21 cellular contexts compared by ENCODE assay signal in genomic region chr6:148769304-148769968, GRCh38. TPM values are rescaled to one million over a fixed set of nuclear protein-coding genes. Genes with fewer than 3 reads are reported as not detected.
A peak's percentile ranks its signal among the peaks of the same experiment; 100 is the strongest.
DNase-seq lines count a peak whose midpoint lies in the region; ATAC-seq, FAIRE-seq and TF ChIP-seq lines count a peak whose summit lies in the region.
"Had no signal": no experiment of that assay in that cellular context is flagged by ENCODE, and none has a peak within 500 bp of the region (broad histone marks: within the 10 kb centered on the region; RNA-seq: fewer than 3 reads in every experiment).

No MANE protein-coding gene starts in this region.

- WGBS in K562 (ENCODE audit: insufficient coverage, low coverage, missing lambda C conversion rate), result 2% methylated on average over 4 of the region's 4 CpGs
- WGBS in mesendoderm (ENCODE audit: extremely low coverage, insufficient coverage, low lambda C conversion rate), result no CpG with 5 or more reads among the region's 4 CpGs

- no peak overlapping the region for H3K23ac ChIP-seq in mesendoderm (ENCODE audit: low read length)

- no peak overlapping the region for H2BK5ac ChIP-seq in mesendoderm (ENCODE audit: low read length)

- ATAC-seq in K562, result no peak
- ATAC-seq in HG02885 (IDR thresholded peaks at IDR 0.05; ENCODE audit: poor library complexity, unreplicated experiment), result no peak
- ATAC-seq: SK-N-SH treated with all-trans-retinoic acid at 6 μM for 48 hours had no signal

- CTCF ChIA-PET in K562 (lab: Yijun Ruan, JAX; ENCODE audit: low intra/inter-chr PET ratio) (no interaction called here), PC-9 (lab: Charles Lee) (no interaction called here)

- H4K8ac ChIP-seq in mesendoderm (ENCODE audit: low read depth, low read length), result no peak overlapping the region

- H3K4me1 ChIP-seq in Loucy (ENCODE audit: insufficient read depth, low read length, poor library complexity, severe bottlenecking) (peaks cover 69% of the 10 kb centered on the region), K562 (replicated peaks in 1 of 2; ENCODE audit: control insufficient read depth in 2 of 2, insufficient read depth in 2 of 2, low read length in 2 of 2) (no peaks in the 10 kb centered on the region), mesendoderm (ENCODE audit: control insufficient read depth, low read depth, low read length) (no peaks in the 10 kb centered on the region), PC-9 (replicated peaks; ENCODE audit: insufficient read depth) (peaks cover 6% of the 10 kb centered on the region; the same call in 1 of the 2 replicates), breast epithelium (no peaks in the 10 kb centered on the region)

- no peak for TF ChIP-seq RAD21 in K562 (CRISPR knock-in tag; conservative IDR thresholded peaks at IDR 0.05 in 1 of 2, IDR thresholded peaks at IDR 0.05 in 1 of 2)

- H3K9me2 ChIP-seq in Loucy (replicated peaks; ENCODE audit: low read depth, low read length) (no peaks in the 10 kb centered on the region), PC-9 (ENCODE audit: insufficient read depth) (no peaks in the 10 kb centered on the region)

- H3K79me1 ChIP-seq in mesendoderm (ENCODE audit: low read length), result peaks cover 11% of the 10 kb centered on the region

- in situ Hi-C loops in K562 (cut with MboI), result no loop called here

- no peak overlapping the region for H3K9ac ChIP-seq in Loucy (ENCODE audit: low read depth, low read length, poor library complexity, severe bottlenecking)
- H3K9ac ChIP-seq in K562 (ENCODE audit: insufficient read depth in 1 of 2, low read depth in 2 of 2, low read length in 2 of 2), result no peak overlapping the region
- H3K9ac ChIP-seq in mesendoderm (ENCODE audit: low read length), result no peak overlapping the region

- no peak overlapping the region for H3K56ac ChIP-seq in mesendoderm (ENCODE audit: low read length)

- no peak overlapping the region for H2AK5ac ChIP-seq in mesendoderm (ENCODE audit: low read length)

- H3K79me2 ChIP-seq in Loucy (ENCODE audit: insufficient read depth, low read length), result peaks cover 40% of the 10 kb centered on the region
- H3K79me2 ChIP-seq in K562 (ENCODE audit: control insufficient read depth, insufficient read depth, low read length), result no peaks in the 10 kb centered on the region
- H3K79me2 ChIP-seq in mesendoderm (ENCODE audit: control insufficient read depth, insufficient read depth, low read length), result peaks cover 43% of the 10 kb centered on the region
- no peaks in the 10 kb centered on the region for H3K79me2 ChIP-seq in PC-9 (ENCODE audit: low read depth)

- POLR2A ChIA-PET in K562 (lab: Yijun Ruan, JAX) (no interaction called here), PC-9 (lab: Charles Lee; ENCODE audit: unreplicated experiment) (no interaction called here)

- no peaks in the 10 kb centered on the region for H3K9me3 ChIP-seq in Loucy (ENCODE audit: insufficient read depth, low read depth, low read length)
- no peaks in the 10 kb centered on the region for H3K9me3 ChIP-seq in K562 (replicated peaks; ENCODE audit: control insufficient read depth, insufficient read depth, low read depth, low read length)
- H3K9me3 ChIP-seq in PC-9 (ENCODE audit: insufficient read depth, low read depth), result no peaks in the 10 kb centered on the region
- H3K9me3 ChIP-seq in breast epithelium, result no peaks in the 10 kb centered on the region

- no peak overlapping the region for H3K4ac ChIP-seq in mesendoderm (ENCODE audit: low read depth, low read length)

- H2BK120ac ChIP-seq in mesendoderm (ENCODE audit: low read depth, low read length), result no peak overlapping the region

- H3K9me1 ChIP-seq in K562 (ENCODE audit: control insufficient read depth, insufficient read depth, low read length), result no peaks in the 10 kb centered on the region

- no peaks in the 10 kb centered on the region for H3K27me3 ChIP-seq in Loucy (ENCODE audit: insufficient read depth, low read length, poor library complexity, severe bottlenecking)
- peaks cover 4 to 11% of the 10 kb centered on the region in 2 experiments; a peak in 1 of 5 replicates for H3K27me3 ChIP-seq in K562 (ENCODE audit: control insufficient read depth in 2 of 2, insufficient read depth in 2 of 2, low read length in 2 of 2)
- H3K27me3 ChIP-seq in mesendoderm (ENCODE audit: insufficient read depth, low read length, poor library complexity), result no peaks in the 10 kb centered on the region
- no peaks in the 10 kb centered on the region for H3K27me3 ChIP-seq in PC-9 (ENCODE audit: insufficient read depth, low read depth)
- no peaks in the 10 kb centered on the region for H3K27me3 ChIP-seq in breast epithelium

- peak; percentile 32 for FAIRE-seq in K562 (lab: Jason Lieb, UNC)
- FAIRE-seq: GM12892, GM18507 had no signal

- intact Hi-C loops in K562 (cut with micrococcal nuclease), result no loop called here
- intact Hi-C loops in PC-9 (cut with micrococcal nuclease; ENCODE audit: unreplicated experiment), result no loop called here
- intact Hi-C loops in breast epithelium (cut with DNase I; ENCODE audit: low total_unique reads), result loop anchor here (10.0 kb wide), 1 partner anchor 295 kb away; no protein-coding TSS in a partner anchor

- no peak overlapping the region for H4K5ac ChIP-seq in mesendoderm (ENCODE audit: low read length)

- TF ChIP-seq CTCF in Loucy (conservative IDR thresholded peaks at IDR 0.05; ENCODE audit: low read length) (no peak), K562 (IDR thresholded peaks at IDR 0.05 in 2 of 3, conservative IDR thresholded peaks at IDR 0.05 in 1 of 3; ENCODE audit: insufficient read depth in 2 of 3, low read depth in 1 of 3, low read length in 3 of 3) (no peak), PC-9 (conservative IDR thresholded peaks at IDR 0.05) (no peak), breast epithelium (IDR thresholded peaks at IDR 0.05) (no peak)

- H3K36me3 ChIP-seq in Loucy (ENCODE audit: insufficient read depth, low read length) (no peaks in the 10 kb centered on the region), K562 (ENCODE audit: control insufficient read depth, insufficient read depth, low read length) (no peaks in the 10 kb centered on the region), mesendoderm (ENCODE audit: control insufficient read depth, insufficient read depth, low read length) (no peaks in the 10 kb centered on the region), PC-9 (ENCODE audit: low read depth) (no peaks in the 10 kb centered on the region), breast epithelium (no peaks in the 10 kb centered on the region)

- BruUV-seq in K562 (replicated peaks; lab: Mats Ljungman, UMichigan), result no TSS peak
- no TSS peak for BruUV-seq in PC-9 (replicated peaks; lab: Mats Ljungman, UMichigan)

- TF ChIP-seq POLR2A in K562 (conservative IDR thresholded peaks at IDR 0.05), result no peak
- TF ChIP-seq POLR2A in breast epithelium (IDR thresholded peaks at IDR 0.05), result no peak

- no peak overlapping the region for H3K18ac ChIP-seq in mesendoderm (ENCODE audit: low read length)

- no peak overlapping the region for H2AFZ ChIP-seq in Loucy (ENCODE audit: low read length)
- H2AFZ ChIP-seq in K562 (ENCODE audit: low read depth, low read length), result no peak overlapping the region
- no peak overlapping the region for H2AFZ ChIP-seq in PC-9

- no peak overlapping the region for H2BK15ac ChIP-seq in mesendoderm (replicated peaks; ENCODE audit: low read depth)

- DNase-seq in COLO829 (ENCODE audit: low spot score) (peak; percentile 54), K562 (ENCODE audit: extremely low read depth in 1 of 4, low spot score in 3 of 4) (no peak), mesendoderm (peak; percentile 60), PC-9 (no peak), breast epithelium (ENCODE audit: low spot score in 2 of 2) (no peak)
- DNase-seq in stimulated activated CD4-positive, alpha-beta T cell treated with anti-CD3 and anti-CD28 coated beads, Interleukin-15, amount 100 ng/mL, for 24 hours, result no peak
- DNase-seq: AML-193; Calu3; CD4-positive, CD25-positive, alpha-beta regulatory T cell; H9; NCI-H1105 treated with DMSO at 0.1 percent for 48 hours; NCI-H1694; NCI-H510A; NCI-H774; SHP77; T-helper 1 cell had no signal

- TF ChIP-seq EP300 in K562 (IDR thresholded peaks at IDR 0.05; ENCODE audit: low read length), result no peak

- H3K27ac ChIP-seq in K562 (ENCODE audit: extremely low read depth, low read depth, low read length) (no peak overlapping the region), mesendoderm (ENCODE audit: low read depth, low read length) (no peak overlapping the region), PC-9 (no peak overlapping the region), breast epithelium (no peak overlapping the region)

- H3K4me2 ChIP-seq in Loucy (ENCODE audit: low read depth, low read length, poor library complexity, severe bottlenecking) (peak overlapping the region; percentile 70), K562 (ENCODE audit: insufficient read depth, low read length) (no peak overlapping the region), mesendoderm (ENCODE audit: low read length) (no peak overlapping the region), PC-9 (no peak overlapping the region)

- H3K4me3 ChIP-seq in Loucy (ENCODE audit: low read length, poor library complexity, severe bottlenecking) (peak overlapping the region; percentile 48), K562 (no peak overlapping the region), mesendoderm (ENCODE audit: low read length) (no peak overlapping the region), PC-9 (no peak overlapping the region), breast epithelium (no peak overlapping the region)

- 0 out of 2 replicates have a peak, but pooled peaks cover 7% of the 10 kb centered on the region for H3F3A ChIP-seq in Loucy (ENCODE audit: low read depth)
- no peaks in the 10 kb centered on the region for H3F3A ChIP-seq in PC-9 (ENCODE audit: insufficient read depth, low read depth)

- no peaks in the 10 kb centered on the region for H4K20me1 ChIP-seq in Loucy (ENCODE audit: insufficient read depth, low read length, poor library complexity, severe bottlenecking)
- H4K20me1 ChIP-seq in K562 (replicated peaks; ENCODE audit: control insufficient read depth, insufficient read depth, low read length), result no peaks in the 10 kb centered on the region
- no peaks in the 10 kb centered on the region for H4K20me1 ChIP-seq in PC-9 (ENCODE audit: insufficient read depth)

RNA-seq across cellular contexts. Expression of gene UST, which starts 22.6 kb away (rescaled TPM):
- not detected in 2 replicates for total RNA-seq in K562 (2011; cell fraction: chromatin; rRNA removed; ENCODE audit: low replicate concordance)
- total RNA-seq in K562 (2011; cell fraction: nucleolus; rRNA removed), result 0.33 TPM in 1 of 2 replicates, not detected in the other
- not detected in 2 replicates for total RNA-seq in K562 (2011; cell fraction: nucleoplasm; rRNA removed)
- total RNA-seq in K562 (2014; rRNA removed) (not detected in 2 replicates), K562 (2014; rRNA removed; fragmentation: Illumina TruSeq; extraction: Trizol) (not detected in 2 replicates), K562 (2015; rRNA removed; fragmentation: Illumina TruSeq; extraction: Trizol) (not detected in 2 replicates), K562 (2021) (0.04 TPM in 1 of 2 replicates, not detected in the other), PC-9 (2021) (3.9 and 4.2 TPM in 2 replicates), breast epithelium (10 to 100 TPM; 10.5 to 28.8 (median 13.2) TPM)
- polyA plus RNA-seq in K562 (2011; rRNA removed) (not detected in 2 replicates), K562 (2014; fragmentation: Illumina TruSeq; extraction: Trizol) (not detected in 2 replicates), K562 (2014; fragmentation: Nextera tagmentation; extraction: Ambion mirVana) (under 1 TPM in 1 of 2 experiments, not detected in 1; 0.10 TPM), K562 (2014; rRNA removed) (0.07 TPM in 1 of 2 replicates, not detected in the other)
- not detected in 2 replicates for polyA plus RNA-seq in K562 (2011; cell fraction: cytosol; rRNA removed)
- not detected in 2 replicates for polyA plus RNA-seq in K562 (2011; cell fraction: nucleus; rRNA removed)
- polyA plus RNA-seq in K562 (2012), result 0.07 TPM in 2 replicates
- polyA minus RNA-seq in K562 (2011; rRNA and poly(A)+ RNA removed), result 0.06 TPM in 1 of 2 replicates, not detected in the other
- polyA minus RNA-seq in K562 (2011; cell fraction: cytosol; rRNA and poly(A)+ RNA removed), result not detected in 2 replicates
- not detected in 2 replicates for polyA minus RNA-seq in K562 (2011; cell fraction: nucleus; rRNA and poly(A)+ RNA removed)
- polyA plus RNA-seq in mesendoderm (2013, experiment 1 of 2), result 14.8 TPM
- polyA plus RNA-seq in mesendoderm (2013, experiment 2 of 2), result 14.6 TPM

Comparison
In these comparisons a context has a peak if more than half of its experiments do, and no peak if none do; other contexts are left out.
1. DNase-seq: peak in COLO829 (single experiment) and mesendoderm (single experiment); none in K562 (0 of 4), stimulated activated CD4-positive, alpha-beta T cell treated with anti-CD3 and anti-CD28 coated beads, Interleukin-15, amount 100 ng/mL, for 24 hours (single experiment), PC-9 (0 of 2) and breast epithelium (0 of 2).